34 cellular contexts compared by ENCODE assay signal in the genomic region with DNA sequence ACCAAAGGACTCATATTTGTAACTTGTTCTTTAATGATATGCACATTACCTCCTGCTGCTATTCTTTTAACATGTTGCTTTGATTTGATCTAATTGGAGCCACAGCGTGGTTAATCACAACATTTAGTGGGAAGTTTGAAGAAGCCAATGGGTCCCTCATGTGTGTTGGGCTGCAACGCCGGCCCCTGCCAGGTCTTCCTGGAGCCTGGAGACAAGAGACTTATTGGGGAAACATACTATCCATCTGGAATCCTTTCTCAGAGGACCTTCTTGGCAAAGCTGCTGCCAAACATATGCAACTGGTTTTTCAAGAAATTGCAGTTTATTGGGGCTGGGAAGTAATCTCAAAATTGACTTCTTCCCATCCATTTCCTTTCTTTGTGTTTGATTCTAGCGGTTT.
"Had no signal": no experiment of that assay in that cellular context is flagged by ENCODE, and none has a peak within 500 bp of the region (broad histone marks: within the 10 kb centered on the region; RNA-seq: fewer than 3 reads in every experiment).

No MANE protein-coding gene starts in this region.

- H3K4me1 ChIP-seq: body of pancreas had no signal

- H3K27me3 ChIP-seq: adrenal gland, body of pancreas, gastroesophageal sphincter had no signal

- FAIRE-seq: colon, endometrium had no signal

- H3K9me3 Mint-ChIP-seq: activated B cell treated with CpG ODN at 0.5 μM for 24 hours; activated naive CD4-positive, alpha-beta T cell treated with anti-CD3 and anti-CD28 coated beads for 36 hours; activated naive CD4-positive, alpha-beta T cell treated with anti-CD3 and anti-CD28 coated beads, Interleukin-2, amount 50 U/mL, for 24 hours; activated naive CD8-positive, alpha-beta T cell treated with anti-CD3 and anti-CD28 coated beads for 36 hours; activated naive CD8-positive, alpha-beta T cell treated with anti-CD3 and anti-CD28 coated beads, Interleukin-2, amount 50 U/mL, for 24 hours; activated T-helper 1 cell treated with anti-CD3 and anti-CD28 coated beads, Interleukin-12 subunit alpha, Interleukin-12 subunit beta, Interleukin-2, Interleukin-4 antibody, amounts not matched to agents 30 ng/mL and 10 ng/mL and 1 ng/mL, durations not matched to agents 14 hours and 24 hours and 36 hours; activated T-helper 2 cell treated with anti-CD3 and anti-CD28 coated beads, Interferon-gamma antibody, Interleukin-2, Interleukin-4, amounts not matched to agents 10 μg/mL and 5 μg/mL and 100 μg/mL, durations not matched to agents 14 hours and 24 hours and 36 hours; T-helper 2 cell treated with Interferon-gamma antibody and Interleukin-4, amounts not matched to agents 5 μg/mL and 100 μg/mL, for 36 hours had no signal

- H3K9me3 ChIP-seq: adrenal gland, body of pancreas, gastroesophageal sphincter had no signal

- DNase-seq: activated B cell treated with CpG ODN at 0.5 μM for 24 hours; activated CD4-positive, alpha-beta T cell treated with anti-CD3 and anti-CD28 coated beads for 48 hours; activated CD4-positive, alpha-beta T cell treated with anti-CD3 and anti-CD28 coated beads, Interleukin-2, amount 50 U/mL, for 1 hour; activated CD4-positive, alpha-beta T cell treated with anti-CD3 and anti-CD28 coated beads, Interleukin-2, amount 50 U/mL, for 48 hours; activated CD8-positive, alpha-beta memory T cell treated with anti-CD3 and anti-CD28 coated beads for 24 hours; activated CD8-positive, alpha-beta memory T cell treated with anti-CD3 and anti-CD28 coated beads, Interleukin-2, amount 50 U/mL, for 4 hours; activated CD8-positive, alpha-beta T cell treated with anti-CD3 and anti-CD28 coated beads for 36 hours; activated effector memory CD4-positive, alpha-beta T cell treated with anti-CD3 and anti-CD28 coated beads, Interleukin-2, amount 50 U/mL, for 16 hours; activated naive CD4-positive, alpha-beta T cell treated with anti-CD3 and anti-CD28 coated beads for 36 hours; activated naive CD8-positive, alpha-beta T cell treated with anti-CD3 and anti-CD28 coated beads for 36 hours; activated naive CD8-positive, alpha-beta T cell treated with anti-CD3 and anti-CD28 coated beads, Interleukin-2, amount 50 U/mL, for 24 hours; activated T-cell treated with anti-CD3 and anti-CD28 coated beads, Interleukin-2, amount 50 U/mL, for 1 hour; activated T-cell treated with anti-CD3 and anti-CD28 coated beads, Interleukin-2, amount 50 U/mL, for 48 hours; adrenal gland; amygdala; aorta; body of pancreas; caudate nucleus; cortex of kidney; effector CD8-positive, alpha-beta T cell; foreskin keratinocyte; hippocampal formation; T-helper 1 cell; T-helper 17 cell; WERI-Rb-1 had no signal

- ATAC-seq: activated CD4-positive, CD25-positive, alpha-beta regulatory T cell treated with anti-CD3 and anti-CD28 coated beads, Interleukin-2, amount 50 U/mL, for 24 hours; activated CD8-positive, alpha-beta T cell treated with anti-CD3 and anti-CD28 coated beads for 36 hours; activated naive CD8-positive, alpha-beta T cell treated with anti-CD3 and anti-CD28 coated beads, Interleukin-2, amount 50 U/mL, for 24 hours; body of pancreas; esophagus mucosa; foreskin keratinocyte; gastroesophageal sphincter; T-helper 17 cell had no signal

- H3K4me3 ChIP-seq: adrenal gland, body of pancreas, gastroesophageal sphincter had no signal

- H3K27ac ChIP-seq: adrenal gland, body of pancreas, foreskin keratinocyte, gastroesophageal sphincter, WERI-Rb-1 had no signal

- H3K36me3 Mint-ChIP-seq: activated naive CD4-positive, alpha-beta T cell treated with anti-CD3 and anti-CD28 coated beads, Interleukin-2, amount 50 U/mL, for 24 hours; activated naive CD8-positive, alpha-beta T cell treated with anti-CD3 and anti-CD28 coated beads for 36 hours had no signal

- H3K4me3 Mint-ChIP-seq: activated B cell treated with CpG ODN at 0.5 μM for 24 hours; activated CD8-positive, alpha-beta T cell treated with anti-CD3 and anti-CD28 coated beads for 36 hours; activated naive CD4-positive, alpha-beta T cell treated with anti-CD3 and anti-CD28 coated beads for 36 hours; activated naive CD4-positive, alpha-beta T cell treated with anti-CD3 and anti-CD28 coated beads, Interleukin-2, amount 50 U/mL, for 24 hours; activated naive CD8-positive, alpha-beta T cell treated with anti-CD3 and anti-CD28 coated beads for 36 hours; activated naive CD8-positive, alpha-beta T cell treated with anti-CD3 and anti-CD28 coated beads, Interleukin-2, amount 50 U/mL, for 24 hours; activated T-helper 1 cell treated with anti-CD3 and anti-CD28 coated beads, Interleukin-12 subunit alpha, Interleukin-12 subunit beta, Interleukin-2, Interleukin-4 antibody, amounts not matched to agents 30 ng/mL and 10 ng/mL and 1 ng/mL, durations not matched to agents 14 hours and 24 hours and 36 hours; T-helper 17 cell; T-helper 2 cell treated with Interferon-gamma antibody and Interleukin-4, amounts not matched to agents 5 μg/mL and 100 μg/mL, for 36 hours had no signal

- H3K36me3 ChIP-seq: adrenal gland, gastroesophageal sphincter, WERI-Rb-1 had no signal

- H3K27ac Mint-ChIP-seq: activated B cell treated with CpG ODN at 0.5 μM for 24 hours; activated CD8-positive, alpha-beta T cell treated with anti-CD3 and anti-CD28 coated beads for 36 hours; activated naive CD4-positive, alpha-beta T cell treated with anti-CD3 and anti-CD28 coated beads for 36 hours; activated naive CD4-positive, alpha-beta T cell treated with anti-CD3 and anti-CD28 coated beads, Interleukin-2, amount 50 U/mL, for 24 hours; activated naive CD8-positive, alpha-beta T cell treated with anti-CD3 and anti-CD28 coated beads for 36 hours; activated naive CD8-positive, alpha-beta T cell treated with anti-CD3 and anti-CD28 coated beads, Interleukin-2, amount 50 U/mL, for 24 hours; activated T-helper 1 cell treated with anti-CD3 and anti-CD28 coated beads, Interleukin-12 subunit alpha, Interleukin-12 subunit beta, Interleukin-2, Interleukin-4 antibody, amounts not matched to agents 30 ng/mL and 10 ng/mL and 1 ng/mL, durations not matched to agents 14 hours and 24 hours and 36 hours; activated T-helper 2 cell treated with anti-CD3 and anti-CD28 coated beads, Interferon-gamma antibody, Interleukin-2, Interleukin-4, amounts not matched to agents 10 μg/mL and 5 μg/mL and 100 μg/mL, durations not matched to agents 14 hours and 24 hours and 36 hours; T-helper 17 cell; T-helper 2 cell treated with Interferon-gamma antibody and Interleukin-4, amounts not matched to agents 5 μg/mL and 100 μg/mL, for 36 hours had no signal
